In the genomic region with DNA sequence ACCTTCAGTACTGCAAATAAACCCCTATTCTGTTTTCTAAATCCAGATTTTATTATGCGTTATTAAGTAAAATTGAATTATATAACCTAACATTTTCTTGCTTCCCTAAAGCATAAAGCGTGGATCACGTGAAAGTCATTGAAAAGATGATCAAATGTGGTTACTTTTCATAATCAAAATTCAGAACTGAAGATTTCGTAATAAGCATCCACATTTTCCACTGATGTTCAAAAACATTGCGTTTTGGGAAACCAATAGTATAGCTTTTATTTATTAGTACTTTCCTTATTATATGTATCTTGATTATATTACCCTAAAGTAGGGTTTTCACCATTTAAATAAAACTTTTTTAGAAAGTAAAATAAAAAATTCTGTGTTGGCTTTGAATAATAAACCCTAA, we compare ENCODE assay signal across 19 cellular contexts. TPM values are rescaled to one million over a fixed set of nuclear protein-coding genes. Genes with fewer than 3 reads are reported as not detected.
DNase-seq lines count a peak whose midpoint lies in the region; ATAC-seq, FAIRE-seq and TF ChIP-seq lines count a peak whose summit lies in the region.
"Had no signal": no experiment of that assay in that cellular context is flagged by ENCODE, and none has a peak within 500 bp of the region (broad histone marks: within the 10 kb centered on the region; RNA-seq: fewer than 3 reads in every experiment).

No MANE protein-coding gene starts in this region.

- no peak overlapping the region for H3K27ac ChIP-seq in SK-N-SH (ENCODE audit: low read depth in 2 of 2, low read length in 1 of 2)
- H3K27ac ChIP-seq in GM23248 = no peak overlapping the region
- no peak overlapping the region for H3K27ac ChIP-seq in substantia nigra (ENCODE audit: low read depth, low read length, poor library complexity, severe bottlenecking)
- H3K27ac ChIP-seq: RWPE1 had no signal

- H3K9me3 ChIP-seq in SK-N-SH (no peaks in the 10 kb centered on the region), GM23248 (ENCODE audit: low read depth) (no peaks in the 10 kb centered on the region)

- intact Hi-C loops in activated CD4-positive, alpha-beta memory T cell treated with anti-CD3 and anti-CD28 coated beads for 36 hours (cut with micrococcal nuclease) = no loop called here

- H3K9me2 ChIP-seq in SK-N-SH = no peaks in the 10 kb centered on the region
- H3K9me2 ChIP-seq in GM23248 (ENCODE audit: insufficient read depth) = no peaks in the 10 kb centered on the region

- H3K27me3 ChIP-seq in SK-N-SH (ENCODE audit: insufficient read depth) (no peaks in the 10 kb centered on the region), GM23248 (replicated peaks; ENCODE audit: insufficient read depth) (no peaks in the 10 kb centered on the region)

- no peak for TF ChIP-seq CTCF in SK-N-SH (IDR thresholded peaks at IDR 0.05)

- H3K4me3 ChIP-seq in SK-N-SH (ENCODE audit: low read depth in 2 of 2, low read length in 1 of 2) = peak overlapping the region in 1 of 2 experiments; percentile 87; a peak in 1 of 4 replicates
- peak overlapping the region; percentile 98; the same call in 1 of the 2 replicates for H3K4me3 ChIP-seq in GM23248

- no peak for TF ChIP-seq POLR2A in GM12891 (IDR thresholded peaks at IDR 0.05; ENCODE audit: low read depth, low read length)

- no peak for TF ChIP-seq EP300 in SK-N-SH (IDR thresholded peaks at IDR 0.05; ENCODE audit: borderline replicate concordance in 1 of 2, low read depth in 1 of 2, low read length in 1 of 2)

- H3K4me1 ChIP-seq in SK-N-SH (ENCODE audit: control insufficient read depth in 1 of 2, insufficient read depth in 2 of 2, low read depth in 1 of 2, low read length in 1 of 2) = peaks cover 5 to 7% of the 10 kb centered on the region in 2 experiments; a peak in 3 of 4 replicates
- H3K4me1 ChIP-seq in GM23248 (ENCODE audit: insufficient read depth) = peaks cover 22% of the 10 kb centered on the region

- H3K79me2 ChIP-seq in SK-N-SH (ENCODE audit: insufficient read depth) (peaks cover 74% of the 10 kb centered on the region), GM23248 (ENCODE audit: insufficient read depth) (peaks cover 76% of the 10 kb centered on the region)

- no peak for FAIRE-seq in GM12891 (lab: Jason Lieb, UNC)
- FAIRE-seq: H1 had no signal

- no peak for TF ChIP-seq RAD21 in SK-N-SH (IDR thresholded peaks at IDR 0.05; ENCODE audit: low read length)

- H4K20me1 ChIP-seq in SK-N-SH (ENCODE audit: insufficient read depth) = no peaks in the 10 kb centered on the region
- H4K20me1 ChIP-seq in GM23248 (ENCODE audit: insufficient read depth) = no peaks in the 10 kb centered on the region

- peak overlapping the region; percentile 94 for H3K4me3 Mint-ChIP-seq in activated CD4-positive, alpha-beta memory T cell treated with anti-CD3 and anti-CD28 coated beads for 36 hours
- H3K4me3 Mint-ChIP-seq in naive B cell = peak overlapping the region in 6 of 8 donors; percentile 94 to 99 (median 97)

- H3K9me3 Mint-ChIP-seq in activated CD4-positive, alpha-beta memory T cell treated with anti-CD3 and anti-CD28 coated beads for 36 hours = no peaks in the 10 kb centered on the region
- H3K9me3 Mint-ChIP-seq in naive B cell = no peaks in the 10 kb centered on the region

- CTCF ChIA-PET in SK-N-SH (lab: Yijun Ruan, JAX) = interaction anchor here (1.9 kb wide), 1 partner anchor 230 kb away, joined by 4 read pairs; no protein-coding TSS in a partner anchor
- CTCF ChIA-PET in activated CD4-positive, alpha-beta memory T cell treated with anti-CD3 and anti-CD28 coated beads for 36 hours (lab: Charles Lee) = no interaction called here

- H3K9ac ChIP-seq in SK-N-SH (no peak overlapping the region; the same call in 1 of the 2 replicates), GM23248 (no peak overlapping the region)

- H3K4me2 ChIP-seq in SK-N-SH (peak overlapping the region; percentile 66; the same call in 1 of the 2 replicates), GM23248 (ENCODE audit: unreplicated experiment) (peak overlapping the region; percentile 96)

- in situ Hi-C loops in GM23248 (cut with MboI) = no loop called here

- H2AFZ ChIP-seq in SK-N-SH (ENCODE audit: low read depth) (no peak overlapping the region), GM23248 (0 out of 2 replicates have a peak overlapping the region, but pooled peaks have one; percentile 3)

- ATAC-seq in SK-N-SH treated with all-trans-retinoic acid at 6 μM for 48 hours = no peak
- no peak for ATAC-seq in naive B cell (ENCODE audit: low read depth in 2 of 2)
- no peak for ATAC-seq in GM21717 (IDR thresholded peaks at IDR 0.05; ENCODE audit: unreplicated experiment)
- ATAC-seq: esophagus mucosa had no signal

- peaks cover 9% of the 10 kb centered on the region for H3F3A ChIP-seq in SK-N-SH (replicated peaks; ENCODE audit: insufficient read depth)
- H3F3A ChIP-seq in GM23248 (ENCODE audit: insufficient read depth) = peaks cover 17% of the 10 kb centered on the region; the same call in 1 of the 2 replicates

- peaks cover 3% of the 10 kb centered on the region for H3K36me3 Mint-ChIP-seq in activated CD4-positive, alpha-beta memory T cell treated with anti-CD3 and anti-CD28 coated beads for 36 hours
- no peaks in the 10 kb centered on the region for H3K36me3 Mint-ChIP-seq in naive B cell

- H3K36me3 ChIP-seq in SK-N-SH (replicated peaks in 1 of 2; ENCODE audit: control insufficient read depth in 1 of 2, insufficient read depth in 2 of 2, low read length in 1 of 2) = no peaks in the 10 kb centered on the region
- H3K36me3 ChIP-seq in GM23248 (ENCODE audit: low read depth) = no peaks in the 10 kb centered on the region

- POLR2A ChIA-PET in SK-N-SH (lab: Yijun Ruan, JAX) = no interaction called here
- POLR2A ChIA-PET in activated CD4-positive, alpha-beta memory T cell treated with anti-CD3 and anti-CD28 coated beads for 36 hours (lab: Charles Lee) = no interaction called here

- H3K4me1 Mint-ChIP-seq in activated CD4-positive, alpha-beta memory T cell treated with anti-CD3 and anti-CD28 coated beads for 36 hours (ENCODE audit: low read depth) = peaks cover 39% of the 10 kb centered on the region
- H3K4me1 Mint-ChIP-seq in naive B cell = peaks cover 23 to 39% (median 38%) of the 10 kb centered on the region in 3 donors

- H3K27me3 Mint-ChIP-seq in activated CD4-positive, alpha-beta memory T cell treated with anti-CD3 and anti-CD28 coated beads for 36 hours = no peaks in the 10 kb centered on the region
- no peaks in the 10 kb centered on the region for H3K27me3 Mint-ChIP-seq in naive B cell

- no peak for DNase-seq in SK-N-SH
- no peak for DNase-seq in GM23248
- no peak for DNase-seq in activated CD4-positive, alpha-beta memory T cell treated with anti-CD3 and anti-CD28 coated beads for 36 hours
- DNase-seq in naive B cell = no peak
- DNase-seq in GM12891 (ENCODE audit: insufficient read length, low spot score) = no peak
- no peak for DNase-seq in substantia nigra (lab: John Stamatoyannopoulos, UW)
- DNase-seq: 8988T; amniotic stem cell; cortex of kidney; hippocampal formation; KBM-7; NCI-H187 treated with DMSO at 0.1 percent for 48 hours; NCI-H524 treated with DMSO at 0.1 percent for 48 hours; stimulated activated naive CD4-positive, alpha-beta T cell treated with Interleukin-2 at 50 U/mL for 16 hours had no signal

- 73% methylated on average over 5 of the region's 5 CpGs for WGBS in SK-N-SH (ENCODE audit: low lambda C conversion rate)
- 98 to 99% methylated on average over 5 of the region's 5 CpGs for WGBS in GM23248 (ENCODE audit: low coverage in 1 of 2, low lambda C conversion rate in 2 of 2, missing lambda C conversion rate in 2 of 2), 2 experiments

- H3K27ac Mint-ChIP-seq in activated CD4-positive, alpha-beta memory T cell treated with anti-CD3 and anti-CD28 coated beads for 36 hours = no peak overlapping the region
- H3K27ac Mint-ChIP-seq in naive B cell = no peak overlapping the region

TF ChIP-seq in GM12891, 5 proteins besides CTCF, POLR2A, EP300 and RAD21:
- TF ChIP-seq SPI1 (IDR thresholded peaks at IDR 0.05; ENCODE audit: low read depth, low read length) = no peak
- no peak for TF ChIP-seq POLR2AphosphoS5 (IDR thresholded peaks at IDR 0.05; ENCODE audit: low read depth, low read length)
- no peak for TF ChIP-seq PAX5 (IDR thresholded peaks at IDR 0.05; ENCODE audit: insufficient read depth, low read length, severe bottlenecking)
- TF ChIP-seq TAF1 (IDR thresholded peaks at IDR 0.05; ENCODE audit: low read depth, low read length) = no peak
- no peak for TF ChIP-seq POU2F2 (IDR thresholded peaks at IDR 0.05; ENCODE audit: low read depth, low read length)

RNA-seq across cellular contexts. Expression of a gene that starts 1.8 kb away (rescaled TPM):
- 4.8 and 5.5 TPM in 2 replicates for polyA plus RNA-seq in SK-N-SH (2012; rRNA removed)
- 4.5 and 6.6 TPM in 2 replicates for polyA plus RNA-seq in SK-N-SH (2012; cell fraction: cytosol; rRNA removed)
- polyA plus RNA-seq in SK-N-SH (2012; cell fraction: nucleus; rRNA removed) = 3.8 and 9.7 TPM in 2 replicates
- total RNA-seq in GM23248 (2014; rRNA removed; shearing (Covaris generic)) = 4.3 and 6.1 TPM in 2 replicates
- polyA plus RNA-seq in GM23248 (2016; fragmentation: Nextera tagmentation; extraction: Ambion mirVana) = 4.6 and 7.3 TPM in 2 replicates
- total RNA-seq in activated CD4-positive, alpha-beta memory T cell treated with anti-CD3 and anti-CD28 coated beads for 36 hours = 10 to 100 TPM; 14.5 to 15.9 TPM
- polyA plus RNA-seq in naive B cell (ENCODE audit: low read depth in 6 of 6) = 10 to 100 TPM; 12.2 to 16.1 (median 13.6) TPM
- polyA plus RNA-seq in GM12891 (2012; ENCODE audit: low read depth, missing spikeins) = 3.0 TPM

RNA-seq across cellular contexts. Expression of a gene that starts 1.9 kb away (rescaled TPM):
- polyA plus RNA-seq in SK-N-SH (2012; rRNA removed) (0.61 and 1.2 TPM in 2 replicates), GM23248 (2016; fragmentation: Nextera tagmentation; extraction: Ambion mirVana) (3.0 and 3.8 TPM in 2 replicates), naive B cell (ENCODE audit: low read depth in 6 of 6) (1 to 10 TPM; 1.3 to 3.0 (median 1.9) TPM)
- 0.88 and 0.99 TPM in 2 replicates for polyA plus RNA-seq in SK-N-SH (2012; cell fraction: cytosol; rRNA removed)
- 0.45 and 1.6 TPM in 2 replicates for polyA plus RNA-seq in SK-N-SH (2012; cell fraction: nucleus; rRNA removed)
- total RNA-seq in GM23248 (2014; rRNA removed; shearing (Covaris generic)) = 4.6 and 7.0 TPM in 2 replicates
- total RNA-seq in activated CD4-positive, alpha-beta memory T cell treated with anti-CD3 and anti-CD28 coated beads for 36 hours = under 1 TPM; 0.68 to 0.69 TPM
- polyA plus RNA-seq in GM12891 (2012; ENCODE audit: low read depth, missing spikeins) = 0.21 TPM
